ENCODE assay signal across 21 cellular contexts in the genomic region with DNA sequence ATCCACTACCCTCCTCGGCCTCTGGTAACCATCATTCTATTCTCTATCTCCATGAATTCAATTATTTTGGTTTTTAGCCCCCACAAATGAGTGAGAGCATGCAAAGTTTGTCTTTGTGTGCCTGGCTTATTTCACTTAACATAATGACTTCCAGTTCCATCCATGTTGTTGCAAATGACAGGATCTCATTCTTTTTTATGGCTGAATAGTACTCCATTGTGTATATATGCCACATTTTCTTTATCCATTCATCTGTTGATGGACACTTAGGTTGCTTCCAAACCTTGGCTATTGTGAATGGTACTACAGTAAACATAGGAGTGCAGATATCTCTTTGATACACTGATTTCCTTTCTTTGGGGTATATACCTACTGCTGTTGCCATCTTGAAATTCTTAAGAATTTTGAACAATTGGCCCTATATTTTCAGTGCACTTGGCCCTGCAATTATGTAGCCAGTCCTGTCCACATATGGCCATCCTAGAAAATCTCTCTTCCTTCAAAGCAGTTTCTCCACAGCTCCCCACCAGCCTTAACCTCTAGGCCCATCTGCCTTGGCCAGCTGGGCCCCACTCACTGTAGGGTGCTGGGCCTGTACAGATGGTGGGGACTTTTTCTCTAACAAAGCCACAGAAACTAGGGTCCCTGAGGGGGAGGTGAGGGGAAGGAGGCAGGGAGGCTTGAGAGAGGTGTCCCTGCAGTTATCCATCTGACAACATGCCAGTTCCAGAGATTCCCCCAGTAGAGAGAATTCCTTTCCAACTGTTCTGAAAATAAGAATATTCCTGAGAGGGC.
DNase-seq lines count a peak whose midpoint lies in the region; ATAC-seq, FAIRE-seq and TF ChIP-seq lines count a peak whose summit lies in the region.
"Had no signal": no experiment of that assay in that cellular context is flagged by ENCODE, and none has a peak within 500 bp of the region (broad histone marks: within the 10 kb centered on the region; RNA-seq: fewer than 3 reads in every experiment).

No MANE protein-coding gene starts in this region.

- H3K23me2 ChIP-seq in H1 (ENCODE audit: low read depth, low read length), result no peaks in the 10 kb centered on the region

- H3K23ac ChIP-seq in H1 (ENCODE audit: insufficient read length) (no peak overlapping the region), neuronal stem cell (ENCODE audit: low read depth, low read length, poor library complexity) (no peak overlapping the region)

- H2BK20ac ChIP-seq in H1 (ENCODE audit: low read length), result no peak overlapping the region; the same call in 1 of the 2 replicates

- CTCF ChIA-PET in H1 (lab: Charles Lee; ENCODE audit: partially characterized antibody), result no interaction called here

- H4K91ac ChIP-seq in H1 (replicated peaks; ENCODE audit: insufficient read length, low read length), result peak overlapping the region; percentile 32
- no peak overlapping the region for H4K91ac ChIP-seq in neuronal stem cell (ENCODE audit: low read depth, low read length, poor library complexity)

- H4K5ac ChIP-seq in H1 (ENCODE audit: insufficient read length, low read depth, low read length), result no peak overlapping the region

- H3K4me3 ChIP-seq in H1 (ENCODE audit: extremely low read depth in 1 of 4, insufficient read depth in 2 of 4, low read depth in 3 of 4, low read length in 4 of 4) (no peak overlapping the region), neuronal stem cell (ENCODE audit: low read length in 2 of 2) (no peak overlapping the region), heart right ventricle (no peak overlapping the region)

- H3K9me3 ChIP-seq in H1 (ENCODE audit: insufficient read depth in 2 of 2, low read depth in 1 of 2, low read length in 1 of 2), result no peaks in the 10 kb centered on the region
- no peaks in the 10 kb centered on the region for H3K9me3 ChIP-seq in neuronal stem cell (replicated peaks in 1 of 2; ENCODE audit: control insufficient read depth in 2 of 2, insufficient read depth in 1 of 2, low read depth in 1 of 2, low read length in 2 of 2)
- peaks cover 0 to 5% (median 3%) of the 10 kb centered on the region in 11 donors for H3K9me3 ChIP-seq in heart right ventricle

- no peak for TF ChIP-seq POLR2A in H1 (IDR thresholded peaks at IDR 0.05; ENCODE audit: control extremely low read depth in 1 of 2, low read depth in 2 of 2, low read length in 2 of 2)

- no peak for ATAC-seq in GM18870 (IDR thresholded peaks at IDR 0.05; ENCODE audit: unreplicated experiment)
- no peak for ATAC-seq in heart right ventricle
- ATAC-seq in stimulated activated effector memory CD8-positive, alpha-beta T cell treated with anti-CD3 and anti-CD28 coated beads, Interleukin-12 subunit alpha, Interleukin-12 subunit beta, amount 100 ng/mL, for 72 hours, result no peak
- ATAC-seq: HepG2, SK-N-SH treated with all-trans-retinoic acid at 6 μM for 48 hours had no signal

- TF ChIP-seq EP300 in H1 (IDR thresholded peaks at IDR 0.05; ENCODE audit: borderline replicate concordance in 1 of 2, low read depth in 2 of 2, low read length in 2 of 2), result no peak

- intact Hi-C loops in heart right ventricle (cut with DNase I), result no loop called here

- H3K27me3 ChIP-seq in H1 (replicated peaks in 1 of 4; ENCODE audit: control insufficient read depth in 3 of 4, extremely low read depth in 1 of 4, insufficient read depth in 3 of 4, low read length in 3 of 4), result no peaks in the 10 kb centered on the region
- H3K27me3 ChIP-seq in neuronal stem cell (ENCODE audit: control insufficient read depth in 3 of 3, insufficient read depth in 3 of 3, low read depth in 1 of 3, low read length in 3 of 3), result no peaks in the 10 kb centered on the region
- no peaks in the 10 kb centered on the region for H3K27me3 ChIP-seq in heart right ventricle

- no peaks in the 10 kb centered on the region for H3K4me1 Mint-ChIP-seq in stimulated activated effector memory CD8-positive, alpha-beta T cell treated with anti-CD3 and anti-CD28 coated beads, Interleukin-12 subunit alpha, Interleukin-12 subunit beta, amount 100 ng/mL, for 72 hours

- no peak overlapping the region for H2AFZ ChIP-seq in H1 (ENCODE audit: low read length)
- H2AFZ ChIP-seq in neuronal stem cell (ENCODE audit: low read length), result no peak overlapping the region

- H3K56ac ChIP-seq in H1 (replicated peaks; ENCODE audit: insufficient read length, low read depth, low read length), result no peak overlapping the region

- no peaks in the 10 kb centered on the region for H3K79me2 ChIP-seq in H1 (ENCODE audit: control insufficient read depth in 1 of 2, insufficient read depth in 2 of 2, low read length in 2 of 2)

- no peak for TF ChIP-seq RAD21 in H1 (IDR thresholded peaks at IDR 0.05 in 1 of 2, conservative IDR thresholded peaks at IDR 0.05 in 1 of 2; ENCODE audit: low read depth in 2 of 2, low read length in 2 of 2)

- FAIRE-seq in H1 (lab: Jason Lieb, UNC), result no peak
- FAIRE-seq: D721Med, HepG2 had no signal

- no peak overlapping the region for H3K4ac ChIP-seq in H1 (replicated peaks; ENCODE audit: insufficient read length, low read depth, low read length)
- H3K4ac ChIP-seq in neuronal stem cell (ENCODE audit: low read length), result no peak overlapping the region

- no peaks in the 10 kb centered on the region for H3K36me3 Mint-ChIP-seq in stimulated activated effector memory CD8-positive, alpha-beta T cell treated with anti-CD3 and anti-CD28 coated beads, Interleukin-12 subunit alpha, Interleukin-12 subunit beta, amount 100 ng/mL, for 72 hours

- no peak overlapping the region for H2BK5ac ChIP-seq in H1 (ENCODE audit: low read depth, low read length)
- H2BK5ac ChIP-seq in neuronal stem cell (ENCODE audit: low read length), result no peak overlapping the region

- no peaks in the 10 kb centered on the region for H3K36me3 ChIP-seq in H1 (ENCODE audit: control insufficient read depth in 2 of 4, insufficient read depth in 4 of 4, low read length in 3 of 4)
- no peaks in the 10 kb centered on the region for H3K36me3 ChIP-seq in neuronal stem cell (replicated peaks in 1 of 2; ENCODE audit: control insufficient read depth in 2 of 2, insufficient read depth in 2 of 2, low read length in 2 of 2)
- no peaks in the 10 kb centered on the region for H3K36me3 ChIP-seq in heart right ventricle

- POLR2A ChIA-PET in H1 (lab: Charles Lee; ENCODE audit: partially characterized antibody), result no interaction called here

- no peak overlapping the region for H3K27ac ChIP-seq in H1 (ENCODE audit: low read depth, low read length)
- H3K27ac ChIP-seq in neuronal stem cell (replicated peaks; ENCODE audit: low read length), result no peak overlapping the region
- H3K27ac ChIP-seq in heart right ventricle, result no peak overlapping the region
- H3K27ac ChIP-seq: C4-2B had no signal

- no peak overlapping the region for H2BK15ac ChIP-seq in H1 (ENCODE audit: low read length)
- H2BK15ac ChIP-seq in neuronal stem cell (ENCODE audit: low read length), result no peak overlapping the region

- no peak overlapping the region for H3K9ac ChIP-seq in H1 (replicated peaks in 1 of 4; ENCODE audit: extremely low read depth in 1 of 4, low read depth in 3 of 4, low read length in 3 of 4)
- no peak overlapping the region for H3K9ac ChIP-seq in neuronal stem cell (ENCODE audit: low read depth, low read length, poor library complexity)

- H3K27ac Mint-ChIP-seq in stimulated activated effector memory CD8-positive, alpha-beta T cell treated with anti-CD3 and anti-CD28 coated beads, Interleukin-12 subunit alpha, Interleukin-12 subunit beta, amount 100 ng/mL, for 72 hours, result no peak overlapping the region

- no peak overlapping the region for H3K4me3 Mint-ChIP-seq in stimulated activated effector memory CD8-positive, alpha-beta T cell treated with anti-CD3 and anti-CD28 coated beads, Interleukin-12 subunit alpha, Interleukin-12 subunit beta, amount 100 ng/mL, for 72 hours

- H4K20me1 ChIP-seq in H1 (replicated peaks in 1 of 2; ENCODE audit: control insufficient read depth in 1 of 2, insufficient read depth in 2 of 2, low read length in 2 of 2), result no peaks in the 10 kb centered on the region

- H3K4me2 ChIP-seq in H1 (ENCODE audit: insufficient read depth in 1 of 2, low read depth in 2 of 2, low read length in 2 of 2) (no peak overlapping the region), neuronal stem cell (ENCODE audit: insufficient read depth, low read length, poor library complexity, severe bottlenecking) (no peak overlapping the region)

- TF ChIP-seq CTCF in H1 (IDR thresholded peaks at IDR 0.05; ENCODE audit: control extremely low read depth in 1 of 3, insufficient read depth in 1 of 3, low read depth in 1 of 3, low read length in 3 of 3) (no peak), heart right ventricle (IDR thresholded peaks at IDR 0.05) (no peak)

- no peak overlapping the region for H2BK12ac ChIP-seq in H1 (ENCODE audit: low read depth, low read length)
- no peak overlapping the region for H2BK12ac ChIP-seq in neuronal stem cell (ENCODE audit: low read length)

- H2AK5ac ChIP-seq in H1 (ENCODE audit: low read depth, low read length), result no peak overlapping the region
- peak overlapping the region; percentile 63 for H2AK5ac ChIP-seq in neuronal stem cell (ENCODE audit: low read depth, low read length)

- H3K4me1 ChIP-seq in H1 (replicated peaks in 1 of 4; ENCODE audit: control insufficient read depth in 3 of 4, insufficient read depth in 4 of 4, low read length in 3 of 4) (peaks cover 0 to 8% (median 5%) of the 10 kb centered on the region in 4 experiments; a peak in 4 of 7 replicates), neuronal stem cell (ENCODE audit: control insufficient read depth in 2 of 2, insufficient read depth in 1 of 2, low read depth in 1 of 2, low read length in 2 of 2) (peaks cover 3% of the 10 kb centered on the region in 2 donors), heart right ventricle (peaks cover 0 to 3% (median 0%) of the 10 kb centered on the region in 9 donors)

- DNase-seq in DMS 273 treated with DMSO at 0.1 percent for 48 hours (lab: John Stamatoyannopoulos, UW) (peak; percentile 68), NCI-H524 (lab: John Stamatoyannopoulos, UW) (peak; percentile 82 to 91), H1 (ENCODE audit: low read depth in 1 of 2, low spot score in 2 of 2) (no peak), neuronal stem cell (ENCODE audit: low spot score) (no peak), NAMALWA (ENCODE audit: low spot score) (no peak), heart right ventricle (no peak)
- DNase-seq in stimulated activated effector memory CD8-positive, alpha-beta T cell treated with anti-CD3 and anti-CD28 coated beads, Interleukin-12 subunit alpha, Interleukin-12 subunit beta, amount 100 ng/mL, for 72 hours (ENCODE audit: low spot score in 2 of 2), result no peak
- DNase-seq: DND-41, GOT3, KBM-7, NCI-H1105 treated with DMSO at 0.1 percent for 48 hours, NCI-H1694, NCI-H345, NCI-H526 treated with DMSO at 0.1 percent for 48 hours, SHP77 treated with DMSO at 0.1 percent for 48 hours, T-helper 1 cell had no signal

- no peak overlapping the region for H4K8ac ChIP-seq in H1 (ENCODE audit: extremely low read depth, insufficient read depth, low read length)
- no peak overlapping the region for H4K8ac ChIP-seq in neuronal stem cell (ENCODE audit: low read depth, low read length)

- no peak overlapping the region for H3K18ac ChIP-seq in H1 (ENCODE audit: extremely low read depth, low read length)
- peak overlapping the region; percentile 72 for H3K18ac ChIP-seq in neuronal stem cell (ENCODE audit: low read length)

- H2BK120ac ChIP-seq in H1 (replicated peaks; ENCODE audit: low read depth, low read length) (no peak overlapping the region), neuronal stem cell (ENCODE audit: low read depth, low read length) (no peak overlapping the region)

- WGBS in H1 (ENCODE audit: extremely low coverage in 1 of 2, insufficient coverage in 1 of 2, insufficient read length in 1 of 2, insufficient replicate concordance in 2 of 2, low coverage in 1 of 2, low lambda C conversion rate in 2 of 2, missing lambda C conversion rate in 1 of 2), 2 experiments, result 100% methylated on average over 1 of the region's 1 CpG; no CpG with 5 or more reads in 1 of the 2 experiments
- WGBS in neuronal stem cell (ENCODE audit: extremely low coverage in 2 of 2, insufficient read length in 2 of 2, insufficient replicate concordance in 1 of 2), 2 donors, result no CpG with 5 or more reads among the region's 1 CpG
- WGBS in heart right ventricle, 2 donors, result 97% methylated on average over 1 of the region's 1 CpG

- H3K9me3 Mint-ChIP-seq in stimulated activated effector memory CD8-positive, alpha-beta T cell treated with anti-CD3 and anti-CD28 coated beads, Interleukin-12 subunit alpha, Interleukin-12 subunit beta, amount 100 ng/mL, for 72 hours, result peaks cover 2% of the 10 kb centered on the region

- H3K14ac ChIP-seq in H1 (ENCODE audit: insufficient read length), result no peak overlapping the region
- H3K14ac ChIP-seq in neuronal stem cell (ENCODE audit: low read length), result no peak overlapping the region

- no peaks in the 10 kb centered on the region for H3K79me1 ChIP-seq in H1 (ENCODE audit: low read depth, low read length)
- H3K79me1 ChIP-seq in neuronal stem cell (ENCODE audit: low read depth, low read length), result no peaks in the 10 kb centered on the region

Comparison
In these comparisons a context has a peak if more than half of its experiments do, and no peak if none do; other contexts are left out.
1. DNase-seq: peak in DMS 273 treated with DMSO at 0.1 percent for 48 hours (single experiment) and NCI-H524 (2 of 2); none in H1 (0 of 2), neuronal stem cell (single experiment), NAMALWA (single experiment), heart right ventricle (0 of 2) and stimulated activated effector memory CD8-positive, alpha-beta T cell treated with anti-CD3 and anti-CD28 coated beads, Interleukin-12 subunit alpha, Interleukin-12 subunit beta, amount 100 ng/mL, for 72 hours (0 of 2).